ENCODE assay signal across 30 cellular contexts in the genomic region with DNA sequence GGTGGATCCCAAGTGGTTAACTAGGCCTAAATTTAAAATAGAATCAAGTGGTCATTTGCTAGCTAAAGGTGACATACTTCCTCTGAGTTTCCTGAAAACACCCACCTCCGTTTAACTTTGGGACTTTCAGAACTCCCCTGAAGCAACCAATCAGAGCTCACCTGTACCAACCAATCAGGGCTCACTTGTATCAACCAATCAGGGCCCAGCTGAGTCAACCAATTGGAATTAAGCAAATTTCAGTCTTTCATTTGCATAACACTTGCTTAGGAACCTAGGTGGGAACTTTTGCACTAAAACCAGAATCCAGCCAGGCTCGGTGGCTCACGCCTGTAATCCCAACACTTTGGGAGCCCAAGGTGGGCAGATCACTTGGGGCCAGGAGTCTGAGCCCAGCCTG. TPM values are rescaled to one million over a fixed set of nuclear protein-coding genes. Genes with fewer than 3 reads are reported as not detected.
"Had no signal": no experiment of that assay in that cellular context is flagged by ENCODE, and none has a peak within 500 bp of the region (broad histone marks: within the 10 kb centered on the region; RNA-seq: fewer than 3 reads in every experiment).

No MANE protein-coding gene starts in this region.

- H2AFZ ChIP-seq: neural progenitor cell, parathyroid adenoma had no signal

- H3K4me3 ChIP-seq: left lung, lower lobe of right lung, neural progenitor cell, psoas muscle, spleen, suprapubic skin, thoracic aorta, tibial artery, upper lobe of right lung had no signal

- H3K79me2 ChIP-seq: parathyroid adenoma had no signal

- H3K27ac ChIP-seq: left lung, lower lobe of right lung, neural progenitor cell, neutrophil, parathyroid adenoma, psoas muscle, spleen, suprapubic skin, thoracic aorta, tibial artery, upper lobe of right lung had no signal

- H3K27me3 ChIP-seq: left lung, neural progenitor cell, neutrophil, suprapubic skin, tibial artery, upper lobe of right lung had no signal

- H3K9me3 ChIP-seq: left lung, lower lobe of right lung, neutrophil, psoas muscle, spleen, suprapubic skin, thoracic aorta, tibial artery, upper lobe of right lung had no signal

- DNase-seq: hippocampal formation; immature natural killer cell; kidney; left colon; left lung; lower lobe of right lung; mammary epithelial cell; mesenchymal stem cell; naive B cell; natural killer cell; nephron progenitor cell; occipital lobe; psoas muscle; right cardiac atrium; small intestine; spleen; stimulated activated CD4-positive, alpha-beta T cell treated with anti-CD3 and anti-CD28 coated beads, Interleukin-4, amount 100 ng/mL, for 24 hours; stimulated activated naive CD4-positive, alpha-beta T cell; tibial artery; trophoblast cell; upper lobe of right lung had no signal

- ATAC-seq: left colon; left lung; lower lobe of right lung; natural killer cell; psoas muscle; right cardiac atrium; sciatic nerve; stimulated activated effector memory CD8-positive, alpha-beta T cell treated with anti-CD3 and anti-CD28 coated beads, Interleukin-12 subunit alpha, Interleukin-12 subunit beta, amount 100 ng/mL, for 72 hours; upper lobe of right lung had no signal

- H3K9ac ChIP-seq: neural progenitor cell, parathyroid adenoma had no signal

- H3K36me3 ChIP-seq: left lung, lower lobe of right lung, neural progenitor cell, neutrophil, spleen, suprapubic skin, thoracic aorta, tibial artery, upper lobe of right lung had no signal

- H3K4me1 ChIP-seq: left lung, lower lobe of right lung, parathyroid adenoma, spleen, suprapubic skin, upper lobe of right lung had no signal

- H3K4me2 ChIP-seq: neural progenitor cell had no signal

- FAIRE-seq: islet of Langerhans, kidney, small intestine, urothelium cell line had no signal

RNA-seq across cellular contexts. Expression of a gene that starts 15.9 kb away (rescaled TPM):
- polyA plus RNA-seq: immature natural killer cell had no signal
